Comparison of ENCODE assay signal across 20 cellular contexts in the genomic region with DNA sequence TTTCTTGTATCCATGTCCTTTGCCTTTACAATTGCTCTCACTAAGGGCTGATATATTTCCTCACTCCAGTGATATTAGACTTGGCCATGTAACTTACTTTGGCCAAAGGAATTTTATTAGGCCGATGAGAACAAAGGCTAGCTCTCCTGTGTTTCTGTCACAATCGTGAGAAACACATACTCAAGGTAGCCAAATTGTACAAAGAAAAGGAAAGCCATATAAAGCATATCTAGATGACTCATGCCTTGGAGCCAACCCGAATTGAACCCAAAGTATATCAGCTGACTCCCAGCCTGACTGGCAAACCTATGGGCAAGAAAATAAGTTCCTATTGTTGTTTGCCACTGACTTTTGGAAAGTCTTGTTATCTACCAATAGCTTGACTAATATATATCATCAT.
DNase-seq lines count a peak whose midpoint lies in the region; ATAC-seq and TF ChIP-seq lines count a peak whose summit lies in the region.
"Had no signal": no experiment of that assay in that cellular context is flagged by ENCODE, and none has a peak within 500 bp of the region (broad histone marks: within the 10 kb centered on the region; RNA-seq: fewer than 3 reads in every experiment).

No MANE protein-coding gene starts in this region.

- ATAC-seq in HG03097 (IDR thresholded peaks at IDR 0.05; ENCODE audit: low FRiP score, unreplicated experiment) = no peak
- ATAC-seq: A549, GM12878 had no signal

- no peak overlapping the region for H3K4me3 ChIP-seq in fibroblast of the aortic adventitia (ENCODE audit: low read depth, low read length)
- H3K4me3 ChIP-seq: A549, GM12878, GM23248, HAP-1 had no signal

- peak; percentile 14 for DNase-seq in H4 (ENCODE audit: low spot score)
- peak; percentile 27 for DNase-seq in M059J (ENCODE audit: low read depth)
- peak; percentile 27 for DNase-seq in OCI-M1 (lab: John Stamatoyannopoulos, UW)
- DNase-seq in fibroblast of the aortic adventitia (ENCODE audit: low read depth) = peak; percentile 63
- DNase-seq in GM10266 (ENCODE audit: extremely low spot score) = no peak
- no peak for DNase-seq in stimulated activated CD4-positive, alpha-beta T cell treated with anti-CD3 and anti-CD28 coated beads, Interleukin-1b, Interleukin-23, amount 100 ng/mL, for 48 hours
- DNase-seq: 8988T; ACHN; C1 segment of cervical spinal cord; Calu3; CD4-positive, alpha-beta memory T cell; COR-L47; DMS53; DND-41; GM23248; HFFc6 had no signal

- TF ChIP-seq CTCF in fibroblast of the aortic adventitia (IDR thresholded peaks at IDR 0.05; ENCODE audit: insufficient read depth, low read length) (no peak), GM10266 (IDR thresholded peaks at IDR 0.05; ENCODE audit: control insufficient read depth, insufficient read depth, low read depth, missing control alignments) (no peak)

Comparison
In these comparisons a context has a peak if more than half of its experiments do, and no peak if none do; other contexts are left out.
1. DNase-seq: peak in H4 (single experiment), M059J (single experiment), OCI-M1 (single experiment) and fibroblast of the aortic adventitia (single experiment); none in GM10266 (single experiment) and stimulated activated CD4-positive, alpha-beta T cell treated with anti-CD3 and anti-CD28 coated beads, Interleukin-1b, Interleukin-23, amount 100 ng/mL, for 48 hours (single experiment).